In genomic region chr11:13007182-13007581, GRCh38 we compare ENCODE assay signal across 26 cellular contexts. TPM values are rescaled to one million over a fixed set of nuclear protein-coding genes. Genes with fewer than 3 reads are reported as not detected.
DNase-seq lines count a peak whose midpoint lies in the region; ATAC-seq, FAIRE-seq and TF ChIP-seq lines count a peak whose summit lies in the region.
"Had no signal": no experiment of that assay in that cellular context is flagged by ENCODE, and none has a peak within 500 bp of the region (broad histone marks: within the 10 kb centered on the region; RNA-seq: fewer than 3 reads in every experiment).

No MANE protein-coding gene starts in this region.

- H3K79me2 ChIP-seq in keratinocyte (ENCODE audit: control insufficient read depth, insufficient read depth, low read length): peaks cover 9% of the 10 kb centered on the region

- no peaks in the 10 kb centered on the region for H3K9me1 ChIP-seq in keratinocyte (ENCODE audit: control insufficient read depth, extremely low read depth, insufficient read depth, low read length)

- no peaks in the 10 kb centered on the region for H3K36me3 ChIP-seq in keratinocyte (ENCODE audit: control insufficient read depth in 2 of 2, extremely low read depth in 1 of 2, insufficient read depth in 2 of 2, low read length in 2 of 2)
- H3K36me3 ChIP-seq: SJSA1 had no signal

- dilution Hi-C loops in keratinocyte (cut with MboI; ENCODE audit: extremely low pct_ligation_motif_present, low sequenced_read_pairs): no loop called here

- H3K4me1 Mint-ChIP-seq in Calu3 (ENCODE audit: low read depth, unreplicated experiment) (peaks cover 48% of the 10 kb centered on the region), type B pancreatic cell (ENCODE audit: unreplicated experiment) (peaks cover 24% of the 10 kb centered on the region)

- H3K9me3 ChIP-seq in keratinocyte (ENCODE audit: control insufficient read depth, low read depth, low read length): no peaks in the 10 kb centered on the region

- TF ChIP-seq CTCF in Calu3 (IDR thresholded peaks at IDR 0.05; ENCODE audit: unreplicated experiment): no peak
- no peak for TF ChIP-seq CTCF in keratinocyte (optimal IDR thresholded peaks at IDR 0.05 in 1 of 3, IDR thresholded peaks at IDR 0.05 in 1 of 3, conservative IDR thresholded peaks at IDR 0.05 in 1 of 3; ENCODE audit: extremely low read depth in 1 of 3, insufficient read depth in 2 of 3, low read length in 3 of 3)
- no peak for TF ChIP-seq CTCF in type B pancreatic cell (conservative IDR thresholded peaks at IDR 0.05)

- peaks cover 45% of the 10 kb centered on the region for H3K4me1 ChIP-seq in keratinocyte (ENCODE audit: control insufficient read depth, extremely low read depth, insufficient read depth, low read length)

- H3K36me3 Mint-ChIP-seq in Calu3 (ENCODE audit: insufficient read depth, unreplicated experiment): peaks cover 38% of the 10 kb centered on the region
- H3K36me3 Mint-ChIP-seq in type B pancreatic cell: peaks cover 10% of the 10 kb centered on the region
- H3K36me3 Mint-ChIP-seq: CD8-positive, alpha-beta memory T cell had no signal

- BruUV-seq in Calu3 (replicated peaks; lab: Mats Ljungman, UMichigan): no TSS peak

- H4K20me1 ChIP-seq in keratinocyte (ENCODE audit: control insufficient read depth, extremely low read depth, insufficient read depth, low read length): no peaks in the 10 kb centered on the region

- intact Hi-C loops in Calu3 (cut with micrococcal nuclease; ENCODE audit: unreplicated experiment): no loop called here

- H3K9me3 Mint-ChIP-seq in Calu3 (ENCODE audit: low read depth, unreplicated experiment) (no peaks in the 10 kb centered on the region), type B pancreatic cell (no peaks in the 10 kb centered on the region)

- H3K27ac Mint-ChIP-seq in Calu3 (ENCODE audit: unreplicated experiment) (no peak overlapping the region), type B pancreatic cell (no peak overlapping the region)
- H3K27ac Mint-ChIP-seq: CD14-positive monocyte; CD8-positive, alpha-beta memory T cell had no signal

- FAIRE-seq in keratinocyte (lab: Jason Lieb, UNC): peak; percentile 26
- FAIRE-seq: GM12891, GM19239, H54, HTR-8/SVneo had no signal

- no peak overlapping the region for H3K9ac ChIP-seq in keratinocyte (ENCODE audit: control insufficient read depth, extremely low read depth, insufficient read depth, low read length)

- H3K27me3 Mint-ChIP-seq in Calu3 (ENCODE audit: unreplicated experiment) (no peaks in the 10 kb centered on the region), type B pancreatic cell (peaks cover 70% of the 10 kb centered on the region)

- H3K4me2 ChIP-seq in keratinocyte (ENCODE audit: control insufficient read depth, extremely low read depth, insufficient read depth, low read depth, low read length): peak overlapping the region; percentile 86

- peak overlapping the region; percentile 74 for H3K27ac ChIP-seq in epithelial cell of prostate
- no peak overlapping the region for H3K27ac ChIP-seq in keratinocyte (ENCODE audit: control insufficient read depth, insufficient read depth, low read length)
- H3K27ac ChIP-seq: PC-9, SJSA1 had no signal

- H2AFZ ChIP-seq in keratinocyte (ENCODE audit: control insufficient read depth, low read length): no peak overlapping the region
- H2AFZ ChIP-seq: PC-9 had no signal

- H3K4me3 Mint-ChIP-seq in Calu3 (ENCODE audit: low read depth, unreplicated experiment) (peak overlapping the region; percentile 83), type B pancreatic cell (peak overlapping the region; percentile 37)
- H3K4me3 Mint-ChIP-seq: CD8-positive, alpha-beta memory T cell had no signal

- DNase-seq in Calu3 (no peak), epithelial cell of prostate (ENCODE audit: low read depth, low spot score) (no peak), keratinocyte (ENCODE audit: low read depth, low spot score) (no peak), type B pancreatic cell (ENCODE audit: extremely low spot score, unreplicated experiment) (no peak), NAMALWA (ENCODE audit: low spot score) (no peak), NCI-H2029 (lab: John Stamatoyannopoulos, UW) (no peak)
- DNase-seq: CD8-positive, alpha-beta memory T cell; GF-D8; KBM-7; MV-4-11; NCI-H1105 treated with DMSO at 0.1 percent for 48 hours; NCI-H2029 treated with DMSO at 0.1 percent for 48 hours; NCI-H446 treated with DMSO at 0.1 percent for 48 hours; NCI-H526; PC-9; Right ventricle myocardium superior; RPMI8226 had no signal

- CTCF ChIA-PET in Calu3 (lab: Charles Lee): interaction anchor here (2.7 kb wide), 1 partner anchor 43 kb away, joined by 8 read pairs; no protein-coding TSS in a partner anchor

- no peaks in the 10 kb centered on the region for H3K27me3 ChIP-seq in keratinocyte (ENCODE audit: control insufficient read depth, extremely low read depth, insufficient read depth, low read length)

- ATAC-seq in HG03354 (IDR thresholded peaks at IDR 0.05; ENCODE audit: poor library complexity, severe bottlenecking, unreplicated experiment): no peak

- no peak overlapping the region for H3K4me3 ChIP-seq in keratinocyte (ENCODE audit: control insufficient read depth in 2 of 3, extremely low read depth in 1 of 3, insufficient read depth in 2 of 3, low read depth in 1 of 3, low read length in 3 of 3)
- H3K4me3 ChIP-seq: PC-9, SJSA1 had no signal

RNA-seq across cellular contexts. Expression of gene RASSF10, which starts 1.9 kb away (rescaled TPM):
- total RNA-seq in Calu3 (2022) (8.7 and 10.0 TPM in 2 replicates), type B pancreatic cell (ENCODE audit: low replicate concordance) (8.6 and 13.8 TPM in 2 replicates)
- polyA plus RNA-seq in keratinocyte: 1.4 to 2.1 TPM (median 1.6 TPM) in 3 replicates
- 1.8 TPM for polyA plus RNA-seq in keratinocyte (2011; ENCODE audit: low read depth)
- polyA plus RNA-seq in keratinocyte (2011; cell fraction: cytosol; rRNA removed): 1.1 and 1.8 TPM in 2 replicates
- polyA plus RNA-seq in keratinocyte (2011; cell fraction: nucleus; rRNA removed): 2.2 and 2.4 TPM in 2 replicates
- polyA plus RNA-seq in keratinocyte (2012; ENCODE audit: low replicate concordance): 1.3 and 2.9 TPM in 2 replicates
- 1.2 to 1.8 TPM (median 1.7 TPM) in 3 replicates for polyA minus RNA-seq in keratinocyte
- 6.7 TPM for polyA minus RNA-seq in keratinocyte (2011; cell fraction: cytosol; rRNA and poly(A)+ RNA removed)
- polyA minus RNA-seq in keratinocyte (2011; cell fraction: nucleus; rRNA and poly(A)+ RNA removed): 4.0 and 6.3 TPM in 2 replicates
- total RNA-seq: CD8-positive, alpha-beta memory T cell; LHCN-M2; MCF 10A; SJSA1 had no signal
- polyA plus RNA-seq: CD14-positive monocyte; CD8-positive, alpha-beta memory T cell had no signal
